ENCODE assay signal across 8 cellular contexts in the genomic region with DNA sequence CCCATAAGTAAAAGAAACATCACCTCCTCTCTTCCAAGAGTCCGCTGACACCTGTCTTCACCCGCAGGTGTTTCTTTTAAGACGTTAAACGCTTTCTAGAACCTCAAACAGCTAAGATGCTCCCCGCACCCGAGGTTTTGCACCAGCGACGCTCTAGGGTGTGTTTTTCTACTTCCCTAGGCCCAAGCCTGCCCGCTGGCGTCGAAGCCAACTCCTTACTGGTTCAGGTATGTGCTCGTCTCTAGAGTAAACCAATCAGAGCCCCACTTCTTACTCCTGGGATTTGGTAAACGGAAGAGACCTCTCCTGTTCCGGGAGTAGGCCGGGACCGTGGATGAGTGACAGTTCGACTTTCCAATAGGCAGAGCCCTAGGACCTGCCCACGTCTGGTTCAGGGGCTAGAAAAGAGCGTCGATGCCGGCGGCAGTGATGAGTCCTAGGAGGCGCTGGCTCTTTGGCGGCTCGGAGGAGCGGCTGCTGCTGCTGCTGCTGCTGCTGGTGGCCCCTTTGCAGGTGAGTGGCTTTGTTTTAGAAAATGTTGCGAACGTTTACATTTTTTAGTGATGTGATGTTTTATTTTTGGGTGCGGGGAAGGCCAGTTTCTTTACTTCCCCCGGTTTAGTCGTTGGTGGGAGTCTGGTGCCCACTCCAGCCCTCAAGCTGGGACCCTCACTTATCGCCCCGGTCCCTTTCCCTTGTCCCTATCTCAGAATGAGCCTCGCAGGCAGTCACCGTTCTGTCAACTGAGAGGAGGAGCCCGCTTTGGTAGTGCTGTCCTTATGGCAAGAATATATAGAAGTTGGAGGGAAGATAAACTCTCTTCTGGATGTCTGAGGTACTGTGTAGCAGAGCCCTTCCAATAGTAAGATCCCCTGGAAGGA. TPM values are rescaled to one million over a fixed set of nuclear protein-coding genes. Genes with fewer than 3 reads are reported as not detected.
DNase-seq lines count a peak whose midpoint lies in the region; ATAC-seq, FAIRE-seq and TF ChIP-seq lines count a peak whose summit lies in the region.

A gene (plus strand): TSS at position 429 of the 881 bp plus-strand sequence. CDS start 14,655 bp downstream, outside the sequence.

- H3K27me3 Mint-ChIP-seq in T-cell: no peaks in the 10 kb centered on the region

- peaks cover 12% of the 10 kb centered on the region for H3K36me3 Mint-ChIP-seq in T-cell

- intact Hi-C loops in left cardiac atrium (cut with DNase I): no loop called here
- intact Hi-C loops in posterior vena cava (cut with DNase I): no loop called here

- H3K9me3 Mint-ChIP-seq in T-cell: no peaks in the 10 kb centered on the region

- H3K4me3 Mint-ChIP-seq in T-cell: no peak within 1 kb of the TSS

- ATAC-seq in HG02852 (IDR thresholded peaks at IDR 0.05; ENCODE audit: unreplicated experiment) (peak; percentile 98), T-cell (replicated peaks in 1 of 4) (peak; percentile 94 to 96 (median 96)), left cardiac atrium (peak; percentile 100)

- H3K4me1 Mint-ChIP-seq in T-cell: peaks cover 33 to 39% (median 34%) of the 10 kb centered on the region in 3 donors

- CTCF ChIA-PET in T-cell (lab: Charles Lee): interaction anchor here (0.5 to 3.1 kb wide), 28 partner anchors 8 to 635 kb away, joined by 3 to 35 read pairs (median 3); a partner anchor contains a TSS

- POLR2A ChIA-PET in T-cell (lab: Charles Lee): interaction anchor here (0.6 to 2.1 kb wide), 20 partner anchors 8 to 863 kb away, joined by 3 to 20 read pairs (median 3); a partner anchor contains a TSS

- peak; percentile 99 for TF ChIP-seq POLR2A in GM12892 (IDR thresholded peaks at IDR 0.05; ENCODE audit: low read depth, low read length)

- no peak within 1 kb of the TSS for H3K27ac Mint-ChIP-seq in T-cell

- peak; percentile 99 for FAIRE-seq in GM12892 (lab: Jason Lieb, UNC)

- DNase-seq in GM12892 (ENCODE audit: insufficient read length): peak; percentile 68
- DNase-seq in NCI-H1436 treated with DMSO at 0.1 percent for 48 hours (lab: John Stamatoyannopoulos, UW): peak; percentile 98
- peak; percentile 88 to 100 (median 98) for DNase-seq in T-cell
- peak; percentile 99 for DNase-seq in amniotic stem cell (lab: John Stamatoyannopoulos, UW)
- peak; percentile 96 for DNase-seq in left cardiac atrium
- peak; percentile 98 for DNase-seq in posterior vena cava (ENCODE audit: low spot score)
- peak; percentile 99 for DNase-seq in ureter (ENCODE audit: low spot score)

RNA-seq across cellular contexts. Expression of the gene that starts here (rescaled TPM):
- 11.2 TPM for polyA plus RNA-seq in GM12892 (2012; ENCODE audit: missing spikeins)
- total RNA-seq in T-cell: 10 to 100 TPM; 16.4 to 20.3 (median 18.3) TPM
- total RNA-seq in left cardiac atrium: 10 to 100 TPM; 12.1 to 15.8 TPM
- 10 to 100 TPM; 16.1 to 17.5 TPM for total RNA-seq in posterior vena cava
- total RNA-seq in ureter: 25.5 TPM

Comparison
In these comparisons a context has a peak if more than half of its experiments do, and no peak if none do; other contexts are left out.
1. Peak in every context shown above with its lines: DNase-seq and ATAC-seq.